Comparison of ENCODE assay signal across 8 cellular contexts in the genomic region with DNA sequence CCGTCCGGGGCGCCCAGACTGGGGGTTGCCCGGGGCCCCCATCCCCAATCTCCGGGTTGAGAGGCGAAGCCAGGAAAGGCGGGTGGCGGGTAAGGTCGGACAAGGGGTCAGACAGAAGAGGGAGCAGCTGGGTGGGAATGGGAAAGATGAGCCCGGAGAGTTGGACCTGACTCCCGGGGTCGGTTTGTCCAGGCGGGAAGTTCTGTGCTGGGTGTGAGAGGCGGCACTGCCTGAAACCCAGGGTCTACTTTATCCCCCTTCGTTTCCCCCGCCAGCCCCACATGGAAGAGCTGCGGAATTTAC. TPM values are rescaled to one million over a fixed set of nuclear protein-coding genes. Genes with fewer than 3 reads are reported as not detected.
DNase-seq lines count a peak whose midpoint lies in the region; ATAC-seq, FAIRE-seq and TF ChIP-seq lines count a peak whose summit lies in the region.

No MANE protein-coding gene starts in this region.

- intact Hi-C loops in left ventricle myocardium superior (cut with micrococcal nuclease) (no loop called here), GM12878 (cut with micrococcal nuclease; ENCODE audit: unreplicated experiment) (no loop called here)

- no peak for TF ChIP-seq POLR2A in GM12878 (IDR thresholded peaks at IDR 0.05; ENCODE audit: low read depth, low read length)

- TF ChIP-seq RAD21 in GM12878 (IDR thresholded peaks at IDR 0.05; ENCODE audit: insufficient read depth, low read depth, low read length) = no peak

- H3K27me3 ChIP-seq in cardiac muscle cell (no peaks in the 10 kb centered on the region), GM12878 (replicated peaks in 1 of 2; ENCODE audit: control insufficient read depth in 2 of 2, insufficient read depth in 2 of 2, low read length in 1 of 2) (no peaks in the 10 kb centered on the region), lung (ENCODE audit: control insufficient read depth, insufficient read depth) (no peaks in the 10 kb centered on the region)

- peak overlapping the region; percentile 96 for H3K4me2 ChIP-seq in GM12878 (ENCODE audit: control insufficient read depth, insufficient read depth)

- no peak for TF ChIP-seq CTCF in cardiac muscle cell (IDR thresholded peaks at IDR 0.05; ENCODE audit: low read depth, low read length)
- no peak for TF ChIP-seq CTCF in GM12878 (IDR thresholded peaks at IDR 0.05 in 2 of 3, conservative IDR thresholded peaks at IDR 0.05 in 1 of 3; ENCODE audit: control insufficient read depth in 2 of 3, extremely low read depth in 1 of 3, insufficient read depth in 1 of 3, low read depth in 3 of 3, low read length in 3 of 3)
- TF ChIP-seq CTCF in lung (IDR thresholded peaks at IDR 0.05; ENCODE audit: control extremely low read depth, extremely low read depth) = no peak

- H3K27ac ChIP-seq in cardiac muscle cell = peak overlapping the region; percentile 95
- peak overlapping the region; percentile 52 for H3K27ac ChIP-seq in GM12878 (ENCODE audit: control insufficient read depth, insufficient read depth)
- H3K27ac ChIP-seq in lung (ENCODE audit: low read depth in 1 of 2, low read length in 1 of 2) = peak overlapping the region; percentile 37 to 96
- no peak overlapping the region for H3K27ac ChIP-seq in urinary bladder (ENCODE audit: low read depth)

- BruUV-seq in GM12878 (replicated peaks; lab: Mats Ljungman, UMichigan) = no TSS peak

- DNase-seq in cardiac muscle cell (ENCODE audit: low read depth in 1 of 2, low spot score in 1 of 2) (no peak), left ventricle myocardium superior (no peak), GM12878 (ENCODE audit: low read depth, low spot score) (no peak), lung (ENCODE audit: low spot score) (no peak), iPS-NIHi11 (ENCODE audit: low spot score) (no peak)

- peaks cover 31% of the 10 kb centered on the region for H3K4me1 ChIP-seq in cardiac muscle cell (ENCODE audit: low read depth)
- peaks cover 24% of the 10 kb centered on the region for H3K4me1 ChIP-seq in GM12878 (ENCODE audit: control insufficient read depth, insufficient read depth, low read length)
- H3K4me1 ChIP-seq in lung (ENCODE audit: control insufficient read depth in 2 of 2, insufficient read depth in 2 of 2, low read length in 2 of 2) = peaks cover 12 to 26% of the 10 kb centered on the region in 2 donors
- no peaks in the 10 kb centered on the region for H3K4me1 ChIP-seq in urinary bladder (ENCODE audit: insufficient read depth)

- SMC1A ChIA-PET in GM12878 (lab: Charles Lee; ENCODE audit: uncharacterized antibody, unreplicated experiment) = interaction anchor here (0.7 kb wide), 1 partner anchor 25 kb away, joined by 3 read pairs; no protein-coding TSS in a partner anchor

- peaks cover 21% of the 10 kb centered on the region for H3K79me2 ChIP-seq in GM12878 (ENCODE audit: control insufficient read depth, insufficient read depth, low read length)

- in situ Hi-C loops in GM12878 (cut with MboI) = no loop called here

- POLR2A ChIA-PET in GM12878 (lab: Charles Lee) = interaction anchor here (0.7 kb wide), 1 partner anchor 25 kb away, joined by 3 read pairs; no protein-coding TSS in a partner anchor

- CTCF ChIA-PET in GM12878 (lab: Yijun Ruan, JAX) = interaction anchor here (0.8 to 1.8 kb wide), 8 partner anchors 26 to 273 kb away, joined by 3 to 8 read pairs (median 4); no protein-coding TSS in a partner anchor

- H3K9me3 ChIP-seq in cardiac muscle cell (ENCODE audit: low read depth) = no peaks in the 10 kb centered on the region
- H3K9me3 ChIP-seq in GM12878 (replicated peaks; ENCODE audit: control insufficient read depth, insufficient read depth, low read length) = no peaks in the 10 kb centered on the region
- no peaks in the 10 kb centered on the region for H3K9me3 ChIP-seq in lung (ENCODE audit: control insufficient read depth in 2 of 2, insufficient read depth in 1 of 2, low read length in 1 of 2)

- H3K4me3 ChIP-seq in cardiac muscle cell (peak overlapping the region; percentile 87), GM12878 (peak overlapping the region; percentile 99), lung (peak overlapping the region; percentile 63), urinary bladder (ENCODE audit: low read depth, low read length) (peak overlapping the region; percentile 79)

- no peaks in the 10 kb centered on the region for H4K20me1 ChIP-seq in GM12878 (ENCODE audit: control insufficient read depth, insufficient read depth)

- H3K36me3 ChIP-seq in cardiac muscle cell (peaks cover 8% of the 10 kb centered on the region), GM12878 (ENCODE audit: control insufficient read depth in 2 of 2, insufficient read depth in 2 of 2, low read length in 1 of 2) (peaks cover 0 to 3% of the 10 kb centered on the region in 2 experiments; a peak in 3 of 4 replicates), lung (ENCODE audit: control insufficient read depth in 2 of 2, insufficient read depth in 2 of 2, low read length in 2 of 2) (peaks cover 0 to 10% of the 10 kb centered on the region in 2 donors), urinary bladder (ENCODE audit: insufficient read depth) (peaks cover 5% of the 10 kb centered on the region)

- H3K9ac ChIP-seq in GM12878 (ENCODE audit: control insufficient read depth, insufficient read depth, low read length) = peak overlapping the region; percentile 86

- RAD21 ChIA-PET in GM12878 (lab: Charles Lee; ENCODE audit: unreplicated experiment) = interaction anchor here (0.6 to 1.4 kb wide), 3 partner anchors 30 to 51 kb away, joined by 3 to 4 read pairs (median 3); no protein-coding TSS in a partner anchor

- WGBS in GM12878 (ENCODE audit: insufficient coverage, insufficient replicate concordance, low lambda C conversion rate, missing lambda C conversion rate) = under 1% methylated on average over 16 of the region's 17 CpGs
- 2% methylated on average over 13 to 17 of the region's 17 CpGs for WGBS in lung, 2 donors
- 3% methylated on average over 17 of the region's 17 CpGs for WGBS in urinary bladder

- no peak for TF ChIP-seq EP300 in GM12878 (IDR thresholded peaks at IDR 0.05; ENCODE audit: borderline replicate concordance in 1 of 2, control insufficient read depth in 1 of 2, low read depth in 2 of 2, low read length in 2 of 2)

- ATAC-seq in left ventricle myocardium superior (no peak), GM12878 (no peak), lung (ENCODE audit: insufficient read depth, low FRiP score) (no peak), HG02798 (IDR thresholded peaks at IDR 0.05; ENCODE audit: poor library complexity, unreplicated experiment) (no peak), GM19455 (IDR thresholded peaks at IDR 0.05; ENCODE audit: unreplicated experiment) (no peak)

- no peak overlapping the region; the same call in 1 of the 2 replicates for H2AFZ ChIP-seq in GM12878 (ENCODE audit: control insufficient read depth, low read depth, low read length)

- FAIRE-seq in GM12878 (lab: Jason Lieb, UNC) = no peak

RNA-seq across cellular contexts. Expression of gene SLC4A2, which starts 0.7 kb away (rescaled TPM):
- total RNA-seq in cardiac muscle cell = 269 and 288 TPM in 2 replicates
- polyA plus RNA-seq in cardiac muscle cell = 118 and 144 TPM in 2 replicates
- 64.1 TPM for total RNA-seq in left ventricle myocardium superior
- 37.3 and 42.1 TPM in 2 replicates for total RNA-seq in GM12878 (2013; cell fraction: nucleolus; rRNA removed)
- total RNA-seq in GM12878 (2014; rRNA removed) = 50.7 and 51.0 TPM in 2 replicates
- 15.6 and 17.4 TPM in 2 replicates for total RNA-seq in GM12878 (2014; rRNA removed; fragmentation: Illumina TruSeq; extraction: Trizol)
- total RNA-seq in GM12878 (2021) = 69.1 and 78.6 TPM in 2 replicates
- 14.2 TPM for polyA plus RNA-seq in GM12878 (2011; ENCODE audit: low read depth)
- polyA plus RNA-seq in GM12878 (2011; rRNA removed) = 10.8 and 25.8 TPM in 2 replicates
- polyA plus RNA-seq in GM12878 (2011; cell fraction: cytosol; rRNA removed) = 32.2 and 35.6 TPM in 2 replicates
- polyA plus RNA-seq in GM12878 (2011; cell fraction: nucleus; rRNA removed) = 168 and 199 TPM in 2 replicates
- 46.6 and 51.1 TPM in 2 replicates for polyA plus RNA-seq in GM12878 (2012)
- polyA plus RNA-seq in GM12878 (2014; fragmentation: Illumina TruSeq; extraction: Trizol) = 2.9 and 21.9 TPM in 2 replicates
- polyA plus RNA-seq in GM12878 (2014; fragmentation: Nextera tagmentation; extraction: Ambion mirVana) = 10 to 100 TPM in 1 of 2 experiments, 1 to 10 TPM in 1; 2.7 to 12.1 TPM
- 63.8 and 68.7 TPM in 2 replicates for polyA plus RNA-seq in GM12878 (2014; rRNA removed)
- 10 to 100 TPM; 34.4 to 38.9 TPM for polyA plus RNA-seq in GM12878 (2016; fragmentation: Nextera tagmentation; extraction: Ambion mirVana)
- polyA minus RNA-seq in GM12878 (2011; rRNA and poly(A)+ RNA removed) = 10.8 and 27.9 TPM in 2 replicates
- 10.4 and 11.4 TPM in 2 replicates for polyA minus RNA-seq in GM12878 (2011; cell fraction: cytosol; rRNA and poly(A)+ RNA removed)
- polyA minus RNA-seq in GM12878 (2011; cell fraction: nucleus; rRNA and poly(A)+ RNA removed) = 46.8 and 68.3 TPM in 2 replicates
- 100 to 1,000 TPM in 1 of 2 donors, 10 to 100 TPM in 1; 66.3 to 173 TPM for total RNA-seq in lung
- polyA plus RNA-seq in lung = 100 to 1,000 TPM in 1 of 2 donors, 10 to 100 TPM in 1; 96.7 to 144 TPM
- total RNA-seq in urinary bladder = 30.6 TPM
- polyA plus RNA-seq in urinary bladder = 107 TPM

RNA-seq across cellular contexts. Expression of gene CDK5, which starts 2.4 kb away (rescaled TPM):
- total RNA-seq in cardiac muscle cell (17.8 and 35.6 TPM in 2 replicates), left ventricle myocardium superior (8.1 TPM), GM12878 (2014; rRNA removed) (25.9 and 30.3 TPM in 2 replicates), GM12878 (2014; rRNA removed; fragmentation: Illumina TruSeq; extraction: Trizol) (18.2 and 19.4 TPM in 2 replicates), GM12878 (2021) (19.1 and 19.7 TPM in 2 replicates), lung (10 to 100 TPM in 1 of 2 donors, 1 to 10 TPM in 1; 6.8 to 17.3 TPM), urinary bladder (6.7 TPM)
- polyA plus RNA-seq in cardiac muscle cell (24.4 and 56.8 TPM in 2 replicates), GM12878 (2011; rRNA removed) (20.2 and 24.5 TPM in 2 replicates), GM12878 (2014; fragmentation: Illumina TruSeq; extraction: Trizol) (13.9 and 19.4 TPM in 2 replicates), GM12878 (2014; fragmentation: Nextera tagmentation; extraction: Ambion mirVana) (1 to 10 TPM; 1.5 to 8.1 TPM), GM12878 (2014; rRNA removed) (23.5 and 27.6 TPM in 2 replicates), GM12878 (2016; fragmentation: Nextera tagmentation; extraction: Ambion mirVana) (10 to 100 TPM; 33.1 to 33.4 TPM), lung (10 to 100 TPM in 1 of 2 donors, 1 to 10 TPM in 1; 6.9 to 11.5 TPM), urinary bladder (9.4 TPM)
- total RNA-seq in GM12878 (2013; cell fraction: nucleolus; rRNA removed) = 7.9 and 9.3 TPM in 2 replicates
- 6.6 TPM for polyA plus RNA-seq in GM12878 (2011; ENCODE audit: low read depth)
- 39.7 and 49.3 TPM in 2 replicates for polyA plus RNA-seq in GM12878 (2011; cell fraction: cytosol; rRNA removed)
- polyA plus RNA-seq in GM12878 (2011; cell fraction: nucleus; rRNA removed) = 31.1 TPM in 2 replicates
- polyA plus RNA-seq in GM12878 (2012) = 11.1 and 12.6 TPM in 2 replicates
- polyA minus RNA-seq in GM12878 (2011; rRNA and poly(A)+ RNA removed) = 24.7 and 28.3 TPM in 2 replicates
- 7.6 and 12.2 TPM in 2 replicates for polyA minus RNA-seq in GM12878 (2011; cell fraction: cytosol; rRNA and poly(A)+ RNA removed)
- polyA minus RNA-seq in GM12878 (2011; cell fraction: nucleus; rRNA and poly(A)+ RNA removed) = 13.7 and 18.2 TPM in 2 replicates

RNA-seq across cellular contexts. Expression of gene ASIC3, which starts 11.7 kb away (rescaled TPM):
- total RNA-seq in cardiac muscle cell (9.0 and 9.8 TPM in 2 replicates), left ventricle myocardium superior (8.6 TPM), GM12878 (2014; rRNA removed) (0.16 TPM in 1 of 2 replicates, not detected in the other), GM12878 (2014; rRNA removed; fragmentation: Illumina TruSeq; extraction: Trizol) (0.51 TPM in 1 of 2 replicates, not detected in the other), GM12878 (2021) (1.0 and 1.5 TPM in 2 replicates), lung (1 to 10 TPM in 1 of 2 donors, under 1 TPM in 1; 0.37 to 3.9 TPM), urinary bladder (1.1 TPM)
- polyA plus RNA-seq in cardiac muscle cell (5.2 and 6.8 TPM in 2 replicates), GM12878 (2011; rRNA removed) (0.07 and 0.09 TPM in 2 replicates), GM12878 (2014; fragmentation: Illumina TruSeq; extraction: Trizol) (0.47 TPM in 1 of 2 replicates, not detected in the other), GM12878 (2014; fragmentation: Nextera tagmentation; extraction: Ambion mirVana) (not detected), GM12878 (2014; rRNA removed) (0.55 and 1.4 TPM in 2 replicates), GM12878 (2016; fragmentation: Nextera tagmentation; extraction: Ambion mirVana) (under 1 TPM; 0.24 to 0.40 TPM), lung (1 to 10 TPM; 1.6 to 3.2 TPM), urinary bladder (2.0 TPM)
- 2.0 and 2.2 TPM in 2 replicates for total RNA-seq in GM12878 (2013; cell fraction: nucleolus; rRNA removed)
- polyA plus RNA-seq in GM12878 (2011; ENCODE audit: low read depth) = 0.13 TPM
- 0.09 and 0.15 TPM in 2 replicates for polyA plus RNA-seq in GM12878 (2011; cell fraction: cytosol; rRNA removed)
- polyA plus RNA-seq in GM12878 (2011; cell fraction: nucleus; rRNA removed) = 1.3 and 1.9 TPM in 2 replicates
- 1.6 and 1.8 TPM in 2 replicates for polyA plus RNA-seq in GM12878 (2012)
- polyA minus RNA-seq in GM12878 (2011; rRNA and poly(A)+ RNA removed) = not detected in 2 replicates
- not detected in 2 replicates for polyA minus RNA-seq in GM12878 (2011; cell fraction: cytosol; rRNA and poly(A)+ RNA removed)
- polyA minus RNA-seq in GM12878 (2011; cell fraction: nucleus; rRNA and poly(A)+ RNA removed) = 0.24 and 0.48 TPM in 2 replicates

RNA-seq across cellular contexts. Expression of gene FASTK, which starts 20.5 kb away (rescaled TPM):
- total RNA-seq in cardiac muscle cell (165 and 175 TPM in 2 replicates), left ventricle myocardium superior (79.4 TPM), GM12878 (2014; rRNA removed) (84.3 and 93.9 TPM in 2 replicates), GM12878 (2014; rRNA removed; fragmentation: Illumina TruSeq; extraction: Trizol) (22.8 and 26.6 TPM in 2 replicates), GM12878 (2021) (79.2 and 82.0 TPM in 2 replicates), lung (10 to 100 TPM; 28.9 to 99.8 TPM), urinary bladder (42.4 TPM)
- polyA plus RNA-seq in cardiac muscle cell (145 and 227 TPM in 2 replicates), GM12878 (2011; rRNA removed) (13.0 and 26.9 TPM in 2 replicates), GM12878 (2014; fragmentation: Illumina TruSeq; extraction: Trizol) (8.5 and 23.7 TPM in 2 replicates), GM12878 (2014; fragmentation: Nextera tagmentation; extraction: Ambion mirVana) (1 to 10 TPM in 1 of 2 experiments, under 1 TPM in 1; 0.19 to 4.1 TPM), GM12878 (2014; rRNA removed) (102 and 123 TPM in 2 replicates), GM12878 (2016; fragmentation: Nextera tagmentation; extraction: Ambion mirVana) (10 to 100 TPM; 86.3 to 96.5 TPM), lung (100 to 1,000 TPM in 1 of 2 donors, 10 to 100 TPM in 1; 80.0 to 108 TPM), urinary bladder (87.8 TPM)
- 94.3 and 112 TPM in 2 replicates for total RNA-seq in GM12878 (2013; cell fraction: nucleolus; rRNA removed)
- polyA plus RNA-seq in GM12878 (2011; ENCODE audit: low read depth) = 16.1 TPM
- 41.0 and 54.1 TPM in 2 replicates for polyA plus RNA-seq in GM12878 (2011; cell fraction: cytosol; rRNA removed)
- polyA plus RNA-seq in GM12878 (2011; cell fraction: nucleus; rRNA removed) = 382 and 387 TPM in 2 replicates
- polyA plus RNA-seq in GM12878 (2012) = 54.4 and 55.2 TPM in 2 replicates
- polyA minus RNA-seq in GM12878 (2011; rRNA and poly(A)+ RNA removed) = 18.9 and 39.2 TPM in 2 replicates
- polyA minus RNA-seq in GM12878 (2011; cell fraction: cytosol; rRNA and poly(A)+ RNA removed) = 13.2 and 13.5 TPM in 2 replicates
- 59.7 and 77.0 TPM in 2 replicates for polyA minus RNA-seq in GM12878 (2011; cell fraction: nucleus; rRNA and poly(A)+ RNA removed)

RNA-seq across cellular contexts. Expression of gene TMUB1, which starts 23.2 kb away (rescaled TPM):
- total RNA-seq in cardiac muscle cell (83.4 and 93.9 TPM in 2 replicates), left ventricle myocardium superior (38.7 TPM), GM12878 (2014; rRNA removed) (48.2 and 51.6 TPM in 2 replicates), GM12878 (2014; rRNA removed; fragmentation: Illumina TruSeq; extraction: Trizol) (10.8 and 12.3 TPM in 2 replicates), GM12878 (2021) (74.7 and 79.5 TPM in 2 replicates), lung (10 to 100 TPM; 32.8 to 49.6 TPM), urinary bladder (9.7 TPM)
- polyA plus RNA-seq in cardiac muscle cell (63.0 and 74.9 TPM in 2 replicates), GM12878 (2011; rRNA removed) (4.9 and 17.8 TPM in 2 replicates), GM12878 (2014; fragmentation: Illumina TruSeq; extraction: Trizol) (1.4 and 11.9 TPM in 2 replicates), GM12878 (2014; fragmentation: Nextera tagmentation; extraction: Ambion mirVana) (under 1 TPM in 1 of 2 experiments, not detected in 1; 0.27 TPM), GM12878 (2014; rRNA removed) (63.9 and 74.4 TPM in 2 replicates), GM12878 (2016; fragmentation: Nextera tagmentation; extraction: Ambion mirVana) (10 to 100 TPM; 41.3 to 48.4 TPM), lung (100 to 1,000 TPM in 1 of 2 donors, 10 to 100 TPM in 1; 43.5 to 104 TPM), urinary bladder (51.9 TPM)
- 13.2 and 14.1 TPM in 2 replicates for total RNA-seq in GM12878 (2013; cell fraction: nucleolus; rRNA removed)
- 10.6 TPM for polyA plus RNA-seq in GM12878 (2011; ENCODE audit: low read depth)
- polyA plus RNA-seq in GM12878 (2011; cell fraction: cytosol; rRNA removed) = 33.1 and 43.2 TPM in 2 replicates
- 70.0 and 81.9 TPM in 2 replicates for polyA plus RNA-seq in GM12878 (2011; cell fraction: nucleus; rRNA removed)
- 59.9 and 68.3 TPM in 2 replicates for polyA plus RNA-seq in GM12878 (2012)
- 4.5 and 12.9 TPM in 2 replicates for polyA minus RNA-seq in GM12878 (2011; rRNA and poly(A)+ RNA removed)
- polyA minus RNA-seq in GM12878 (2011; cell fraction: cytosol; rRNA and poly(A)+ RNA removed) = 16.6 and 17.5 TPM in 2 replicates
- polyA minus RNA-seq in GM12878 (2011; cell fraction: nucleus; rRNA and poly(A)+ RNA removed) = 8.8 and 11.9 TPM in 2 replicates
